In the genomic region with DNA sequence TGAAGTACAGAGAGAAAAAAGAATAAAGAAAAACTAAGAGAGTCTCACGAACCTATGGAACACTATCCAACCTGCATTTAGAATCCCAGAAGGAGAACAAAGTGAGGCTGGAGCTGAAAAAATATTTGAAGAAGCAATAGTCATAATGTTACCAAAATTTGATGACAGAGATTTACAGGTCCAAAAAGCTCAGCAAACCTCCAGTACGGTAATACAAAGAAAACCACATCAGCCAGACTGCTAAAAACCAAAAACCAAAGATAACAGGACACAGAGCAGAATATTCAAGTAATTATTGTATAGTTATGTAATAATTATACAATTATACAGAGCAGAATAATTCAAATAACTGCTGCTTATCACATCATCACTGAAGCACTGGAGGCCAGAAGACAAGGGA, we compare ENCODE assay signal across 18 cellular contexts.
"Had no signal": no experiment of that assay in that cellular context is flagged by ENCODE, and none has a peak within 500 bp of the region (broad histone marks: within the 10 kb centered on the region; RNA-seq: fewer than 3 reads in every experiment).

No MANE protein-coding gene starts in this region.

- H3K9me3 Mint-ChIP-seq: activated CD4-positive, alpha-beta T cell treated with anti-CD3 and anti-CD28 coated beads, Interleukin-2, amount 10 ng/mL, durations not matched to agents 24 days and 14 days had no signal

- H3K27ac Mint-ChIP-seq: activated CD4-positive, alpha-beta T cell treated with anti-CD3 and anti-CD28 coated beads, Interleukin-2, amount 10 ng/mL, durations not matched to agents 24 days and 14 days had no signal

- H3K36me3 ChIP-seq: colonic mucosa, prostate gland had no signal

- DNase-seq: activated CD4-positive, alpha-beta T cell treated with anti-CD3 and anti-CD28 coated beads, Interleukin-2, amount 10 ng/mL, durations not matched to agents 24 days and 14 days; activated effector memory CD4-positive, alpha-beta T cell treated with Interleukin-2 at 50 U/mL for 16 hours; activated naive CD4-positive, alpha-beta T cell treated with anti-CD3 and anti-CD28 coated beads, Interleukin-2, amount 50 U/mL, for 16 hours; activated T-cell treated with anti-CD3 and anti-CD28 coated beads, Interleukin-2, amount 50 U/mL, for 1 hour; amniotic stem cell; colonic mucosa; erythroblast; kidney; stimulated activated CD4-positive, alpha-beta T cell treated with anti-CD3 and anti-CD28 coated beads, Interleukin-12 subunit alpha, Interleukin-12 subunit beta, amount 100 ng/mL, for 4 hours; stimulated activated CD4-positive, alpha-beta T cell treated with anti-CD3 and anti-CD28 coated beads, Interleukin-1b, Interleukin-23, amount 100 ng/mL, for 48 hours; stimulated activated CD8-positive, alpha-beta memory T cell treated with anti-CD3 and anti-CD28 coated beads, Interleukin-4, amount 100 ng/mL, for 48 hours; stimulated activated naive CD4-positive, alpha-beta T cell treated with Interleukin-2 at 50 U/mL for 16 hours; thyroid gland had no signal

- H3K9me3 ChIP-seq: colonic mucosa, prostate gland, right atrium auricular region, thyroid gland had no signal

- ATAC-seq: left lobe of liver had no signal

- H3K4me3 Mint-ChIP-seq: activated CD4-positive, alpha-beta T cell treated with anti-CD3 and anti-CD28 coated beads, Interleukin-2, amount 10 ng/mL, durations not matched to agents 24 days and 14 days; neural crest cell had no signal

- H3K27ac ChIP-seq: colonic mucosa, prostate gland, right atrium auricular region, thyroid gland had no signal

- H3K4me3 ChIP-seq: colonic mucosa, lung, prostate gland, right atrium auricular region, thyroid gland had no signal

- H3K27me3 Mint-ChIP-seq: activated CD4-positive, alpha-beta T cell treated with anti-CD3 and anti-CD28 coated beads, Interleukin-2, amount 10 ng/mL, durations not matched to agents 24 days and 14 days had no signal

- H3K27me3 ChIP-seq: colonic mucosa, right atrium auricular region, thyroid gland had no signal

- H3K4me1 ChIP-seq: colonic mucosa, prostate gland had no signal
